Comparison of ENCODE assay signal across 12 cellular contexts in the genomic region with DNA sequence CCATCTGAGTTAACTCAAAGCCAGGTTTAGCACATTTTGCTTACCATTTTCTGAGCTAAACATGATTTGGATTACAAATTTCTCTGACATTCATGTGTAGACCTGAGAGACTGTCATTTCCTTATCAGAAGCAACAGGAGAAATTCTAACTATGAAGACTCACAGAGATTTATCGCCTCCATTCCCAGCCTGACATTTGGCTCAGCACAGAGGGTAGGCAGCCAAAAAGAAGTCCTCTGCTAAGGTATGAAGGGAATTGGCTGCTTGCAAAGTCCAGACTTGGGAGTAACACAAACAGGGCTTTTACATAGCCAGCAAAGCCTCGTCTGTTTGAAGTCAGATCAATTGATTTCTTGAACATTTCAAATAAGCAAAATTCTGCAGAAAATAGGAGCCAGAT.
"Had no signal": no experiment of that assay in that cellular context is flagged by ENCODE, and none has a peak within 500 bp of the region (broad histone marks: within the 10 kb centered on the region; RNA-seq: fewer than 3 reads in every experiment).

No MANE protein-coding gene starts in this region.

- H3K9me3 ChIP-seq: breast epithelium, tibial nerve had no signal

- H2AFZ ChIP-seq: parathyroid adenoma had no signal

- H3K27ac ChIP-seq: breast epithelium, parathyroid adenoma, tibial nerve had no signal

- FAIRE-seq: colon, frontal cortex, kidney had no signal

- H3K4me2 ChIP-seq: smooth muscle cell had no signal

- H3K36me3 ChIP-seq: breast epithelium, tibial nerve had no signal

- DNase-seq: activated CD4-positive, alpha-beta T cell treated with anti-CD3 and anti-CD28 coated beads, Interleukin-2, amount 50 U/mL, for 1 hour; activated naive CD4-positive, alpha-beta T cell treated with anti-CD3 and anti-CD28 coated beads, Interleukin-2, amount 50 U/mL, for 16 hours; amniotic stem cell; kidney; retina had no signal

- H3K4me3 ChIP-seq: breast epithelium, smooth muscle cell, tibial nerve had no signal

- H3K4me1 ChIP-seq: breast epithelium, parathyroid adenoma had no signal

- ATAC-seq: stimulated activated effector memory CD8-positive, alpha-beta T cell treated with anti-CD3 and anti-CD28 coated beads, Interleukin-12 subunit alpha, Interleukin-12 subunit beta, amount 100 ng/mL, for 72 hours had no signal

- H3K9ac ChIP-seq: parathyroid adenoma had no signal

- H3K79me2 ChIP-seq: parathyroid adenoma had no signal

- H3K27me3 ChIP-seq: breast epithelium, tibial nerve had no signal
